Comparison of ENCODE assay signal across 21 cellular contexts in genomic region chr15:91783001-91783400, GRCh38.
"Had no signal": no experiment of that assay in that cellular context is flagged by ENCODE, and none has a peak within 500 bp of the region (broad histone marks: within the 10 kb centered on the region; RNA-seq: fewer than 3 reads in every experiment).

No MANE protein-coding gene starts in this region.

- H3K27ac ChIP-seq: adrenal gland, RWPE1 had no signal

- H3K27me3 ChIP-seq: adrenal gland had no signal

- DNase-seq: activated CD4-positive, alpha-beta T cell treated with anti-CD3 and anti-CD28 coated beads for 48 hours; activated CD4-positive, alpha-beta T cell treated with anti-CD3 and anti-CD28 coated beads, Interleukin-2, amount 50 U/mL, for 4 hours; activated CD4-positive, CD25-positive, alpha-beta regulatory T cell treated with anti-CD3 and anti-CD28 coated beads, Interleukin-2, amount 50 U/mL, for 72 hours; activated CD8-positive, alpha-beta memory T cell treated with anti-CD3 and anti-CD28 coated beads, Interleukin-2, amount 50 U/mL, for 48 hours; activated CD8-positive, alpha-beta T cell treated with anti-CD3 and anti-CD28 coated beads, Interleukin-2, amount 10 ng/mL, durations not matched to agents 7 days and 5 days; activated naive CD4-positive, alpha-beta T cell treated with anti-CD3 and anti-CD28 coated beads, Interleukin-2, amount 50 U/mL, for 16 hours; activated naive CD8-positive, alpha-beta T cell treated with anti-CD3 and anti-CD28 coated beads, Interleukin-2, amount 10 ng/mL, durations not matched to agents 7 days and 5 days; activated T-cell treated with anti-CD3 and anti-CD28 coated beads, Interleukin-2, amount 50 U/mL, for 1 hour; adrenal gland; caudate nucleus; Kasumi-1; NCI-H1048; NCI-H187; NCI-H510A treated with DMSO at 0.1 percent for 48 hours; SHP77 treated with DMSO at 0.1 percent for 48 hours; T-helper 17 cell; T-helper 9 cell had no signal

- H3K36me3 ChIP-seq: adrenal gland had no signal

- H3K9me3 ChIP-seq: adrenal gland had no signal

- H3K4me3 ChIP-seq: adrenal gland, K562 had no signal

- ATAC-seq: activated CD8-positive, alpha-beta T cell treated with anti-CD3 and anti-CD28 coated beads, Interleukin-2, amount 10 ng/mL, durations not matched to agents 7 days and 5 days; K562; Panc1; T-helper 17 cell; WTC11 had no signal
